Comparison of ENCODE assay signal across 8 cellular contexts in the genomic region with DNA sequence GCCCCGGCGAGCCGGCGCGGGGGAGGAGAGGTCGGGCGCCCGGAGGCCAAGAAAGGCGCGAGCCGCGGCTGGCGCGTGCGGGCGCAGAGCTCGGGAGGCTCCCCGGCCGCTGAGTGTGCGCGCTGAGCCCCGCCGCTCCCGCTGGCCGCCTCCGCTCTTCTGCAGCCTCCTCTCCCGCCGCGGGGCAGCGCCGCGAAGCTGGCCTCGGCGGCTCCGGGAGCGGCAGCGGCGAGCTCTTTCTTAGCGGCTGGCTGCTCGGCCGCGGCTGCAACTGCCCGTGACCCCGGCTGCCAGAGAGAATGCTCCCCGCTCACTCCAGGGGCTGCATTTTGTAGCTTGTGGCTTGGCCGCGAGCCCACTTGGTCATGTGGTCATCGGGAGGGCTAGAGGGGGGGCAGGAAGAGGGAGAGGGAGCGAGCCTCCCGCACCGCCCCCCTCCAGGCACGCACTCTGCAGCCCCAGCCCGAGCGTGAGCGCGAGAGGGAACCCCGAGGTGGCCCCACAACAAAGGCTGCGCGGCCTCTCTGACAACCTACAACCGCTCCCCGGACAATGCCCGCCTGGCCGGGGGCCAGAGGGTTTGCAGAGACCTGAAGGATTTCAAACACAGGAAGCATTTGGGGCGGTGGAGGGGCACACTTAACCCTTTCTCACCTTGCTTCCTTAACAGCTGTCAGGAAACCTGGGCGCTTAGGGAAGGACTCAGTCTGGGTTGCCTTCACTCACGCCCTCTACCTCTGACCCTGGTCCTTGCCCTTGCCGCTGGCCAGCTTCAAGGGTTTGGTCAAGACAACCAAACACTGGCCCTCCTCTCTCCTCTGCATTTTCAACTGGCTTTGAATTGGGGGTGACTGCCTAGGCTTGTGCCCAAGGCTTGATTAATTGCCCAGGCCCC. TPM values are rescaled to one million over a fixed set of nuclear protein-coding genes. Genes with fewer than 3 reads are reported as not detected.
DNase-seq lines count a peak whose midpoint lies in the region; ATAC-seq lines count a peak whose summit lies in the region.

A gene with protein sequence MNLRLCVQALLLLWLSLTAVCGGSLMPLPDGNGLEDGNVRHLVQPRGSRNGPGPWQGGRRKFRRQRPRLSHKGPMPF (minus strand): TSS at position 305 of the 895 bp plus-strand sequence. CDS start 326 bp downstream, outside the sequence.

- intact Hi-C loops in left cardiac atrium (cut with DNase I): no loop called here
- intact Hi-C loops in posterior cingulate gyrus (cut with DNase I): loop anchor here (1.0 kb wide), 1 partner anchor 37 kb away; no protein-coding TSS in a partner anchor

- H3K27me3 Mint-ChIP-seq in activated naive CD8-positive, alpha-beta T cell treated with anti-CD3 and anti-CD28 coated beads, Interleukin-2, amount 10 ng/mL, durations not matched to agents 7 days and 5 days: peaks cover 8% of the 10 kb centered on the region

- peak; percentile 41 for DNase-seq in COR-L47 (lab: John Stamatoyannopoulos, UW)
- peak; percentile 6 for DNase-seq in NCI-H1105 treated with DMSO at 0.1 percent for 48 hours (lab: John Stamatoyannopoulos, UW)
- DNase-seq in activated naive CD8-positive, alpha-beta T cell treated with anti-CD3 and anti-CD28 coated beads, Interleukin-2, amount 10 ng/mL, durations not matched to agents 7 days and 5 days: peak; percentile 46
- peak; percentile 52 for DNase-seq in left cardiac atrium
- DNase-seq in posterior cingulate gyrus: peak in 8 of 10 donors; percentile 44 to 93 (median 56)
- DNase-seq in DMS114 treated with DMSO at 0.1 percent for 48 hours (lab: John Stamatoyannopoulos, UW; ENCODE audit: unreplicated experiment): no peak

- no peak within 1 kb of the TSS for H3K27ac Mint-ChIP-seq in activated naive CD8-positive, alpha-beta T cell treated with anti-CD3 and anti-CD28 coated beads, Interleukin-2, amount 10 ng/mL, durations not matched to agents 7 days and 5 days

- POLR2A ChIA-PET in activated naive CD8-positive, alpha-beta T cell treated with anti-CD3 and anti-CD28 coated beads, Interleukin-2, amount 10 ng/mL, durations not matched to agents 7 days and 5 days (lab: Charles Lee): interaction anchor here (1.1 kb wide), 1 partner anchor 127 kb away, joined by 4 read pairs; no protein-coding TSS in a partner anchor

- H3K36me3 Mint-ChIP-seq in activated naive CD8-positive, alpha-beta T cell treated with anti-CD3 and anti-CD28 coated beads, Interleukin-2, amount 10 ng/mL, durations not matched to agents 7 days and 5 days: no peaks in the 10 kb centered on the region

- H3K9me3 Mint-ChIP-seq in activated naive CD8-positive, alpha-beta T cell treated with anti-CD3 and anti-CD28 coated beads, Interleukin-2, amount 10 ng/mL, durations not matched to agents 7 days and 5 days: no peaks in the 10 kb centered on the region

- H3K4me1 Mint-ChIP-seq in activated naive CD8-positive, alpha-beta T cell treated with anti-CD3 and anti-CD28 coated beads, Interleukin-2, amount 10 ng/mL, durations not matched to agents 7 days and 5 days: peaks cover 8% of the 10 kb centered on the region

- peak within 1 kb of the TSS; percentile 71 for H3K4me3 Mint-ChIP-seq in activated naive CD8-positive, alpha-beta T cell treated with anti-CD3 and anti-CD28 coated beads, Interleukin-2, amount 10 ng/mL, durations not matched to agents 7 days and 5 days

- ATAC-seq in GM21360 (IDR thresholded peaks at IDR 0.05; ENCODE audit: unreplicated experiment) (peak; percentile 32), left cardiac atrium (peak; percentile 68 to 75), GM18907 (IDR thresholded peaks at IDR 0.05; ENCODE audit: unreplicated experiment) (no peak)
- peak; percentile 29 for ATAC-seq in activated naive CD8-positive, alpha-beta T cell treated with anti-CD3 and anti-CD28 coated beads, Interleukin-2, amount 10 ng/mL, durations not matched to agents 7 days and 5 days (ENCODE audit: low read depth)

RNA-seq across cellular contexts. Expression of the gene that starts here (rescaled TPM):
- total RNA-seq in activated naive CD8-positive, alpha-beta T cell treated with anti-CD3 and anti-CD28 coated beads, Interleukin-2, amount 10 ng/mL, durations not matched to agents 7 days and 5 days: 1 to 10 TPM; 1.9 to 2.4 TPM
- 10 to 100 TPM in 1 of 2 donors, 1 to 10 TPM in 1; 5.7 to 18.0 TPM for total RNA-seq in left cardiac atrium
